In the genomic region with DNA sequence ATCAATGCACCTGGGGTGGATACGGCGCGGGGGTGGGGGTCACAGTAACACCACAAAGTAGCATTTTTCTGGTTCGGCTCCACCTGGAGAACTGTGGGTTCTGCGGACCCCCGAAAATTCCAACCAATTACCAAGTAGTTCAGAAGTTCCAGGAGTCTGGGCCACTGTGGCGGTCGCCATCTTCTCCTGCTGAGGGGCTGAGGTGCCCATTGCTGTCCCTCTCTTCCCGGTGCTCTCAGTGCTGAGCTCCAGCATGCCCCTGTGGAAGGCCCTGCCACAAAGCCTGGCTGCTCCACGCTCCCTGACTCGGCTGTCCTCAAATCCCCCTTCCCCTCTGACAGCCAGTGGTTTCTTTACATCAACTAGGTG, we compare ENCODE assay signal across 1 cellular context.
TF ChIP-seq lines count a peak whose summit lies in the region.

No MANE protein-coding gene starts in this region.

TF ChIP-seq in WTC11, 78 proteins besides CTCF, POLR2A, EP300 and RAD21 (continued from another document):
- no peak for TF ChIP-seq ZBTB21 (CRISPR knock-in tag; IDR thresholded peaks at IDR 0.05; ENCODE audit: borderline replicate concordance)
- TF ChIP-seq, protein P1, sequence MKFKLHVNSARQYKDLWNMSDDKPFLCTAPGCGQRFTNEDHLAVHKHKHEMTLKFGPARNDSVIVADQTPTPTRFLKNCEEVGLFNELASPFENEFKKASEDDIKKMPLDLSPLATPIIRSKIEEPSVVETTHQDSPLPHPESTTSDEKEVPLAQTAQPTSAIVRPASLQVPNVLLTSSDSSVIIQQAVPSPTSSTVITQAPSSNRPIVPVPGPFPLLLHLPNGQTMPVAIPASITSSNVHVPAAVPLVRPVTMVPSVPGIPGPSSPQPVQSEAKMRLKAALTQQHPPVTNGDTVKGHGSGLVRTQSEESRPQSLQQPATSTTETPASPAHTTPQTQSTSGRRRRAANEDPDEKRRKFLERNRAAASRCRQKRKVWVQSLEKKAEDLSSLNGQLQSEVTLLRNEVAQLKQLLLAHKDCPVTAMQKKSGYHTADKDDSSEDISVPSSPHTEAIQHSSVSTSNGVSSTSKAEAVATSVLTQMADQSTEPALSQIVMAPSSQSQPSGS (CRISPR knock-in tag; IDR thresholded peaks at IDR 0.05; ENCODE audit: borderline replicate concordance, low read depth) = no peak
